In genomic region chr20:17848249-17848648, GRCh38 we compare ENCODE assay signal across 1 cellular context.
TF ChIP-seq lines count a peak whose summit lies in the region.

No MANE protein-coding gene starts in this region.

TF ChIP-seq in GM12878, 131 proteins besides CTCF, POLR2A, EP300 and RAD21 (continued from another document):
- no peak for TF ChIP-seq MLLT1 (IDR thresholded peaks at IDR 0.05)
- no peak for TF ChIP-seq NRF1 (conservative IDR thresholded peaks at IDR 0.05; ENCODE audit: low read depth, low read length)
- TF ChIP-seq RBBP5 (conservative IDR thresholded peaks at IDR 0.05), result no peak
- TF ChIP-seq BCLAF1 (IDR thresholded peaks at IDR 0.05), result no peak
- no peak for TF ChIP-seq GATAD2B (conservative IDR thresholded peaks at IDR 0.05; ENCODE audit: low read depth)
- TF ChIP-seq PRDM15 (CRISPR knock-in tag; IDR thresholded peaks at IDR 0.05), result no peak
- no peak for TF ChIP-seq ZNF217 (IDR thresholded peaks at IDR 0.05)
- no peak for TF ChIP-seq STAT3 (IDR thresholded peaks at IDR 0.05; ENCODE audit: low read depth, low read length)
- TF ChIP-seq SREBF2 (IDR thresholded peaks at IDR 0.05; ENCODE audit: low read length), result no peak
- no peak for TF ChIP-seq CBX3 (IDR thresholded peaks at IDR 0.05; ENCODE audit: borderline replicate concordance, low read depth)
- TF ChIP-seq KLF5 (IDR thresholded peaks at IDR 0.05; ENCODE audit: partially characterized antibody), result no peak
- TF ChIP-seq WRNIP1 (IDR thresholded peaks at IDR 0.05; ENCODE audit: borderline replicate concordance, low read depth, low read length), result no peak
- TF ChIP-seq IKZF1 (conservative IDR thresholded peaks at IDR 0.05), result no peak
